In genomic region chr10:43253461-43254198, GRCh38 we compare ENCODE assay signal across 19 cellular contexts. TPM values are rescaled to one million over a fixed set of nuclear protein-coding genes. Genes with fewer than 3 reads are reported as not detected.
DNase-seq lines count a peak whose midpoint lies in the region; ATAC-seq and TF ChIP-seq lines count a peak whose summit lies in the region.
"Had no signal": no experiment of that assay in that cellular context is flagged by ENCODE, and none has a peak within 500 bp of the region (broad histone marks: within the 10 kb centered on the region; RNA-seq: fewer than 3 reads in every experiment).

No MANE protein-coding gene starts in this region.

- no peaks in the 10 kb centered on the region for H3K9me3 ChIP-seq in HEK293 (ENCODE audit: control insufficient read depth, insufficient read depth, low read depth, low read length)

- ATAC-seq in left ventricle myocardium superior (no peak), GM18498 (IDR thresholded peaks at IDR 0.05; ENCODE audit: unreplicated experiment) (no peak)

- POLR2A ChIA-PET in HEK293 (lab: Yijun Ruan, JAX), result no interaction called here

- no peaks in the 10 kb centered on the region for H3K4me1 ChIP-seq in HEK293 (ENCODE audit: control insufficient read depth, insufficient read depth, low read length)

- no peak overlapping the region for H3K27ac Mint-ChIP-seq in CD14-positive monocyte
- H3K27ac Mint-ChIP-seq in progenitor cell of endocrine pancreas, result no peak overlapping the region
- H3K27ac Mint-ChIP-seq: activated CD4-positive, alpha-beta memory T cell treated with anti-CD3 and anti-CD28 coated beads for 36 hours; activated T-cell treated with anti-CD3 and anti-CD28 coated beads, Interleukin-2, amount 50 U/mL, for 24 hours had no signal

- H3K36me3 Mint-ChIP-seq in CD14-positive monocyte (no peaks in the 10 kb centered on the region), progenitor cell of endocrine pancreas (ENCODE audit: insufficient read depth) (no peaks in the 10 kb centered on the region)
- H3K36me3 Mint-ChIP-seq: activated CD4-positive, alpha-beta memory T cell treated with anti-CD3 and anti-CD28 coated beads for 36 hours; naive B cell had no signal

- H3K4me3 ChIP-seq in HEK293 (ENCODE audit: low read depth, low read length), result no peak overlapping the region
- H3K4me3 ChIP-seq: GM23248 had no signal

- H3K4me1 Mint-ChIP-seq in CD14-positive monocyte (peaks cover 11% of the 10 kb centered on the region), progenitor cell of endocrine pancreas (ENCODE audit: low read depth) (no peaks in the 10 kb centered on the region)

- CTCF ChIA-PET in HEK293 (lab: Yijun Ruan, JAX), result no interaction called here

- H3K9me3 Mint-ChIP-seq in CD14-positive monocyte, result peaks cover 0 to 6% (median 3%) of the 10 kb centered on the region in 7 donors
- H3K9me3 Mint-ChIP-seq in progenitor cell of endocrine pancreas (ENCODE audit: low read depth), result no peaks in the 10 kb centered on the region
- H3K9me3 Mint-ChIP-seq: activated CD4-positive, alpha-beta memory T cell treated with anti-CD3 and anti-CD28 coated beads for 36 hours; activated T-cell treated with anti-CD3 and anti-CD28 coated beads, Interleukin-2, amount 50 U/mL, for 24 hours; naive B cell had no signal

- DNase-seq in CD14-positive monocyte (ENCODE audit: low spot score), result peak; percentile 28
- peak; percentile 23 for DNase-seq in left ventricle myocardium superior
- peak; percentile 8 for DNase-seq in progenitor cell of endocrine pancreas (ENCODE audit: low spot score, unreplicated experiment)
- DNase-seq in DMS153 treated with DMSO at 0.1 percent for 48 hours (lab: John Stamatoyannopoulos, UW; ENCODE audit: unreplicated experiment), result no peak
- no peak for DNase-seq in stimulated activated CD4-positive, alpha-beta T cell treated with anti-CD3 and anti-CD28 coated beads, Interleukin-2, amount 100 ng/mL, for 48 hours
- DNase-seq in dermis blood vessel endothelial cell, result no peak
- DNase-seq: activated naive CD4-positive, alpha-beta T cell treated with anti-CD3 and anti-CD28 coated beads, Interleukin-2, amount 50 U/mL, for 16 hours; cerebellar nuclear complex; GM23248; Kasumi-1; mammary epithelial cell; naive B cell; NCI-H1092 treated with DMSO at 0.1 percent for 48 hours; NCI-H510A treated with DMSO at 0.1 percent for 48 hours; stimulated activated CD4-positive, alpha-beta T cell treated with anti-CD3 and anti-CD28 coated beads, Interleukin-4, amount 100 ng/mL, for 1 hour had no signal

- H3K4me3 Mint-ChIP-seq in CD14-positive monocyte (no peak overlapping the region), progenitor cell of endocrine pancreas (ENCODE audit: low read depth) (no peak overlapping the region)
- H3K4me3 Mint-ChIP-seq: activated CD4-positive, alpha-beta memory T cell treated with anti-CD3 and anti-CD28 coated beads for 36 hours; activated T-cell treated with anti-CD3 and anti-CD28 coated beads, Interleukin-2, amount 50 U/mL, for 24 hours; naive B cell had no signal

- TF ChIP-seq CTCF in CD14-positive monocyte (IDR thresholded peaks at IDR 0.05) (no peak), HEK293 (tag by site-specific recombination; IDR thresholded peaks at IDR 0.05) (no peak), progenitor cell of endocrine pancreas (IDR thresholded peaks at IDR 0.05; ENCODE audit: unreplicated experiment) (no peak)

- intact Hi-C loops in CD14-positive monocyte (cut with micrococcal nuclease), result no loop called here
- intact Hi-C loops in left ventricle myocardium superior (cut with micrococcal nuclease), result no loop called here

- H3K27me3 Mint-ChIP-seq in CD14-positive monocyte (ENCODE audit: low read depth in 3 of 3), result peaks cover 0 to 7% (median 2%) of the 10 kb centered on the region in 3 donors
- peaks cover 4% of the 10 kb centered on the region for H3K27me3 Mint-ChIP-seq in progenitor cell of endocrine pancreas
- H3K27me3 Mint-ChIP-seq: activated CD4-positive, alpha-beta memory T cell treated with anti-CD3 and anti-CD28 coated beads for 36 hours; activated T-cell treated with anti-CD3 and anti-CD28 coated beads, Interleukin-2, amount 50 U/mL, for 24 hours had no signal

- no peak overlapping the region for H3K27ac ChIP-seq in HEK293 (ENCODE audit: extremely low read depth, low read depth, low read length)
- H3K27ac ChIP-seq: GM23248 had no signal

- no peaks in the 10 kb centered on the region for H3K36me3 ChIP-seq in HEK293 (ENCODE audit: control insufficient read depth in 2 of 2, insufficient read depth in 1 of 2, low read length in 2 of 2)

TF ChIP-seq in HEK293, 187 proteins besides CTCF, POLR2A, EP300 and RAD21:
- TF ChIP-seq WT1 (tag by site-specific recombination; IDR thresholded peaks at IDR 0.05), result no peak
- no peak for TF ChIP-seq ZNF530 (tag by site-specific recombination; IDR thresholded peaks at IDR 0.05; ENCODE audit: low read depth)
- TF ChIP-seq GLIS2 (tag by site-specific recombination; IDR thresholded peaks at IDR 0.05), result peak; percentile 18; the same call in 1 of the 2 replicates
- TF ChIP-seq GLIS1 (tag by site-specific recombination; IDR thresholded peaks at IDR 0.05), result peak; percentile 84; the same call in 1 of the 2 replicates
- peak; percentile 55; the same call in 1 of the 2 replicates for TF ChIP-seq ZIC2 (tag by site-specific recombination; IDR thresholded peaks at IDR 0.05)

RNA-seq across cellular contexts. Expression of gene RASGEF1A, which starts 13.2 kb away (rescaled TPM):
- polyA plus RNA-seq in CD14-positive monocyte, result 1 to 10 TPM in 1 of 2 donors, under 1 TPM in 1; 0.68 to 1.8 TPM
- 2.7 TPM for total RNA-seq in left ventricle myocardium superior
- 1.2 and 2.2 TPM in 2 replicates for total RNA-seq in progenitor cell of endocrine pancreas
- total RNA-seq in dermis blood vessel endothelial cell, result 0.17 and 0.51 TPM in 2 replicates
- polyA plus RNA-seq: GM23248 had no signal

Comparison
In these comparisons a context has a peak if more than half of its experiments do, and no peak if none do; other contexts are left out.
1. DNase-seq: peak in CD14-positive monocyte (single experiment), left ventricle myocardium superior (single experiment) and progenitor cell of endocrine pancreas (single experiment); none in DMS153 treated with DMSO at 0.1 percent for 48 hours (single experiment), stimulated activated CD4-positive, alpha-beta T cell treated with anti-CD3 and anti-CD28 coated beads, Interleukin-2, amount 100 ng/mL, for 48 hours (0 of 2) and dermis blood vessel endothelial cell (single experiment).